In the genomic region with DNA sequence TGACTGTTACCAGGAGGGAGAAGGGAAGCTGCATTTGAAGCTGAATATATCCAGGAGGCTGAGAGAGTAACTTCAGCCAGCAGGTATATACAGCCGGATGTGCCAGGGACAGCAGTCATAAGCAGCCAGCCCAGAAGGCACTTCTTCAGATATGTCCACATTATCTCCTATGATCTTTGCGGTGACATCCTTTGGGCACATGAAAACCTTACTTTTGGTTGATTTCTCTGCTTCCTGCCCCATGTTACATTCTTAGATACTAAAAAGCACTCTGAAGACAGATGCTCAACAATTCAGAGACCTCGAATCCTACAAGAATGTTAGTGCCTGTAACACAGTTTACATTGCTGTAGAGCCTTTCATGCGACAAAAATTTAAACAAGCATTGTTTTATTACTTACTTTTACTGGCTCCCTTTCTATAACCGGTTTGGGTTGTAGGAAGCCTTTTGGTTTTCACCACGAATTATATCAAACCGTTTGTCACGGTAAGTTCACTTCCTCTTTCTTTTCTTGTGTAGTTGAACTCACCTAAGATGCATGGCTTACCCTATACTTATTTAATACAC, we compare ENCODE assay signal across 8 cellular contexts. TPM values are rescaled to one million over a fixed set of nuclear protein-coding genes. Genes with fewer than 3 reads are reported as not detected.
DNase-seq lines count a peak whose midpoint lies in the region; ATAC-seq and TF ChIP-seq lines count a peak whose summit lies in the region.

No MANE protein-coding gene starts in this region.

- no peaks in the 10 kb centered on the region for H3K4me1 ChIP-seq in foreskin keratinocyte

- no peaks in the 10 kb centered on the region for H3K27me3 ChIP-seq in foreskin keratinocyte

- no peak overlapping the region for H3K27ac ChIP-seq in foreskin keratinocyte

- peak; percentile 73 for ATAC-seq in GM19455 (IDR thresholded peaks at IDR 0.05; ENCODE audit: unreplicated experiment)
- ATAC-seq in foreskin keratinocyte: no peak

- TF ChIP-seq CTCF in AG10803 (conservative IDR thresholded peaks at IDR 0.05; ENCODE audit: low read length): no peak
- TF ChIP-seq CTCF in foreskin keratinocyte (conservative IDR thresholded peaks at IDR 0.05): no peak

- H3K4me3 ChIP-seq in AG10803 (ENCODE audit: low read length): no peak overlapping the region
- H3K4me3 ChIP-seq in Jurkat, Clone E6-1 (ENCODE audit: low read length): peak overlapping the region; percentile 43

- DNase-seq in AG10803 (ENCODE audit: low read depth): peak; percentile 15
- DNase-seq in Jurkat, Clone E6-1 (ENCODE audit: low read depth, low spot score): peak; percentile 85
- DNase-seq in activated T-cell treated with anti-CD3 and anti-CD28 coated beads for 4 hours: peak; percentile 11
- peak in 2 of 3 experiments; percentile 3 to 22 for DNase-seq in stimulated activated CD4-positive, alpha-beta T cell treated with anti-CD3 and anti-CD28 coated beads, TNF-alpha, amount 100 ng/mL, for 24 hours (ENCODE audit: low read depth in 3 of 3)
- DNase-seq in NCI-H510A treated with DMSO at 0.1 percent for 48 hours (lab: John Stamatoyannopoulos, UW): no peak
- DNase-seq in foreskin keratinocyte: no peak
- no peak for DNase-seq in NCI-H2171 (lab: John Stamatoyannopoulos, UW)

RNA-seq across cellular contexts. Expression of gene TLK1, which starts 50.3 kb away (rescaled TPM):
- 23.6 TPM for polyA plus RNA-seq in Jurkat, Clone E6-1 (2012; ENCODE audit: insufficient read depth, insufficient read length)
- 24.0 and 26.8 TPM in 2 replicates for total RNA-seq in foreskin keratinocyte
- 5.3 and 6.9 TPM in 2 replicates for polyA plus RNA-seq in foreskin keratinocyte

Comparison
In these comparisons a context has a peak if more than half of its experiments do, and no peak if none do; other contexts are left out.
1. DNase-seq: peak in AG10803 (single experiment), Jurkat, Clone E6-1 (single experiment), activated T-cell treated with anti-CD3 and anti-CD28 coated beads for 4 hours (single experiment) and stimulated activated CD4-positive, alpha-beta T cell treated with anti-CD3 and anti-CD28 coated beads, TNF-alpha, amount 100 ng/mL, for 24 hours (2 of 3); none in NCI-H510A treated with DMSO at 0.1 percent for 48 hours (single experiment), foreskin keratinocyte (0 of 2) and NCI-H2171 (single experiment).